9 cellular contexts compared by ENCODE assay signal in the genomic region with DNA sequence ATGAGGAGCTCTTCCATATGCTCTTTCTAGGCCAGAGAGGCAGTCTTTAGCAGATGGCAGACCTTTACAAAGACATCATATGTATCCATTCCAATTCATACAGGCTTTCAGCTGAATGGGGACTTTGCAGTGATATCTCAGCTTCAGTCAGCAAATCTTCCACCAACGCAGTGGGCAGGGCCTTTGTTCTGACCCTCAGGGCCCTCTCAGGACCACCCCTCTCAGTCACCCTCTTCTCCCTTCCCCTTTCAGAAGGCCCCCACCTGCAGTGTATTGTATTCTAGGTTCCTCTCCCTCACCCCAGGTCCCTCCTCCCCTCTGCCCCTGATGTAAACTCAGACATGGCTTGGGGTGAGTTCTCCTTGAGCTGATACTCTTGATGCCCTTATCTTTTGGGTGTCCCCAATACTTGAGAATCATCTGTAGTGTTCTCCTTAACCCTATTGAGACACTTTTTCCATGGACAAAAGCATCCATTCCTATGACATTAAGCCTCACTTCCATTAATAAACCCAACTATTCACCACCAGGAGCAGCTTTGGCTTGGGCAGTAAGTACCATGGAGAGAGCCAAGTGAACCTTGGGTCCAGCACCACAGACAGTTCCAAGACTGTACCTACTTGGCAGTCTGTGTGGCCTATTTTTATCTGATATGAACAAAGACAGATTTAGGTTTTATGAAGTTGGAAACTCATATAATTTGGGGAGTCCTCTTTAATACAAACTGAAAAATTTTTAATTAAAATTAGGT.
DNase-seq lines count a peak whose midpoint lies in the region; ATAC-seq, FAIRE-seq and TF ChIP-seq lines count a peak whose summit lies in the region.
"Had no signal": no experiment of that assay in that cellular context is flagged by ENCODE, and none has a peak within 500 bp of the region (broad histone marks: within the 10 kb centered on the region; RNA-seq: fewer than 3 reads in every experiment).

No MANE protein-coding gene starts in this region.

- no peak for FAIRE-seq in HepG2 (lab: Jason Lieb, UNC)

- TF ChIP-seq RAD21 in HepG2 (CRISPR knock-in tag; IDR thresholded peaks at IDR 0.05), result no peak

- no peaks in the 10 kb centered on the region for H3K9me3 ChIP-seq in MM.1S (replicated peaks; ENCODE audit: insufficient read depth, low read length)
- H3K9me3 ChIP-seq in HepG2 (ENCODE audit: low read length), result no peaks in the 10 kb centered on the region

- no peaks in the 10 kb centered on the region for H3K4me1 ChIP-seq in MM.1S (ENCODE audit: low read length)
- H3K4me1 ChIP-seq in HepG2 (ENCODE audit: insufficient read depth, low read length), result no peaks in the 10 kb centered on the region

- no peak overlapping the region for H3K4me2 ChIP-seq in MM.1S (ENCODE audit: low read depth, low read length)
- H3K4me2 ChIP-seq in HepG2 (ENCODE audit: low read depth, low read length), result no peak overlapping the region

- BruUV-seq in Calu3 (replicated peaks; lab: Mats Ljungman, UMichigan) (no TSS peak), HepG2 (replicated peaks; lab: Mats Ljungman, UMichigan) (no TSS peak)

- intact Hi-C loops in Calu3 (cut with micrococcal nuclease; ENCODE audit: unreplicated experiment), result no loop called here
- intact Hi-C loops in HepG2 (cut with micrococcal nuclease; ENCODE audit: unreplicated experiment), result no loop called here

- no peaks in the 10 kb centered on the region for H3K4me1 Mint-ChIP-seq in Calu3 (ENCODE audit: low read depth, unreplicated experiment)
- H3K4me1 Mint-ChIP-seq: nephron had no signal

- no peaks in the 10 kb centered on the region for H3F3A ChIP-seq in MM.1S (ENCODE audit: insufficient read depth, low read length)

- CTCF ChIA-PET in Calu3 (lab: Charles Lee) (interaction anchor here (0.6 to 1.5 kb wide), 4 partner anchors 8 to 131 kb away, joined by 3 to 4 read pairs (median 3); no protein-coding TSS in a partner anchor), HepG2 (lab: Yijun Ruan, JAX; ENCODE audit: low intra/inter-chr PET ratio, low total read pairs) (no interaction called here)

- in situ Hi-C loops in HepG2 (cut with HindIII; ENCODE audit: extremely low pct_ligation_motif_present, low pct_unique_long_range_greater_than_20kb), result no loop called here

- no peak for TF ChIP-seq POLR2A in HepG2 (IDR thresholded peaks at IDR 0.05; ENCODE audit: insufficient read depth in 1 of 2, low read depth in 2 of 2, low read length in 2 of 2)

- H3K9me3 Mint-ChIP-seq in Calu3 (ENCODE audit: low read depth, unreplicated experiment), result no peaks in the 10 kb centered on the region
- H3K9me3 Mint-ChIP-seq: nephron had no signal

- H3K36me3 ChIP-seq in MM.1S (replicated peaks; ENCODE audit: insufficient read depth, low read length), result no peaks in the 10 kb centered on the region
- no peaks in the 10 kb centered on the region for H3K36me3 ChIP-seq in HepG2 (replicated peaks in 1 of 2; ENCODE audit: control insufficient read depth in 1 of 2, insufficient read depth in 2 of 2, low read length in 2 of 2)

- H3K36me3 Mint-ChIP-seq in Calu3 (ENCODE audit: insufficient read depth, unreplicated experiment), result no peaks in the 10 kb centered on the region

- H3K27ac ChIP-seq in MM.1S (ENCODE audit: low read length) (no peak overlapping the region), HepG2 (ENCODE audit: extremely low read length, insufficient read depth, low read length) (no peak overlapping the region)

- DNase-seq in Calu3 (peak; percentile 58), MM.1S (peak; percentile 50), cerebellar cortex (ENCODE audit: low spot score) (peak; percentile 93), HepG2 (ENCODE audit: low spot score) (no peak), NOMO-1 (lab: John Stamatoyannopoulos, UW; ENCODE audit: unreplicated experiment in 2 of 2) (no peak), nucleus accumbens (lab: John Stamatoyannopoulos, UW) (no peak)
- no peak for DNase-seq in stimulated activated naive CD4-positive, alpha-beta T cell treated with Interleukin-2 at 50 U/mL for 16 hours (lab: John Stamatoyannopoulos, UW)

- H3K9ac ChIP-seq in MM.1S (ENCODE audit: low read length) (no peak overlapping the region), HepG2 (ENCODE audit: insufficient read depth, low read depth, low read length) (no peak overlapping the region)

- no peaks in the 10 kb centered on the region for H3K9me2 ChIP-seq in MM.1S (replicated peaks; ENCODE audit: insufficient read depth, low read length)

- 0% methylated on average over 1 of the region's 1 CpG for WGBS in HepG2 (ENCODE audit: low lambda C conversion rate)

- TF ChIP-seq CTCF in Calu3 (IDR thresholded peaks at IDR 0.05; ENCODE audit: unreplicated experiment), result no peak
- TF ChIP-seq CTCF in MM.1S (IDR thresholded peaks at IDR 0.05; ENCODE audit: low read length), result no peak
- TF ChIP-seq CTCF in HepG2 (CRISPR knock-in tag; IDR thresholded peaks at IDR 0.05), result no peak

- TF ChIP-seq EP300 in HepG2 (IDR thresholded peaks at IDR 0.05; ENCODE audit: low read depth in 2 of 2, low read length in 2 of 2) (no peak), HepG2 (CRISPR knock-in tag; IDR thresholded peaks at IDR 0.05; ENCODE audit: borderline replicate concordance) (no peak)

- ATAC-seq in HepG2 (no peak), GM21723 (IDR thresholded peaks at IDR 0.05; ENCODE audit: unreplicated experiment) (no peak)

- no peak overlapping the region for H3K27ac Mint-ChIP-seq in Calu3 (ENCODE audit: unreplicated experiment)
- H3K27ac Mint-ChIP-seq: nephron had no signal

- H3K27me3 Mint-ChIP-seq in Calu3 (ENCODE audit: unreplicated experiment), result peaks cover 13% of the 10 kb centered on the region

- H4K20me1 ChIP-seq in MM.1S (ENCODE audit: insufficient read depth, low read length) (no peaks in the 10 kb centered on the region), HepG2 (ENCODE audit: insufficient read depth, low read length) (no peaks in the 10 kb centered on the region)

- H2AFZ ChIP-seq in MM.1S (ENCODE audit: low read length), result no peak overlapping the region
- H2AFZ ChIP-seq in HepG2 (ENCODE audit: low read length), result no peak overlapping the region

- H3K4me3 Mint-ChIP-seq in Calu3 (ENCODE audit: low read depth, unreplicated experiment), result no peak overlapping the region
- H3K4me3 Mint-ChIP-seq: nephron had no signal

- H3K4me3 ChIP-seq in MM.1S (ENCODE audit: low read length) (no peak overlapping the region), HepG2 (replicated peaks in 1 of 3; ENCODE audit: insufficient read depth in 1 of 3, low read depth in 2 of 3, low read length in 3 of 3) (no peak overlapping the region)

- H3K27me3 ChIP-seq in MM.1S (replicated peaks; ENCODE audit: insufficient read depth, low read length) (no peaks in the 10 kb centered on the region), HepG2 (ENCODE audit: control insufficient read depth in 1 of 2, insufficient read depth in 2 of 2, low read length in 2 of 2) (0 out of 5 replicates have a peak, but pooled peaks cover 0 to 3% of the 10 kb centered on the region in 2 experiments)

- H3K79me2 ChIP-seq in MM.1S (ENCODE audit: low read length), result no peaks in the 10 kb centered on the region
- H3K79me2 ChIP-seq in HepG2 (ENCODE audit: insufficient read depth, low read length), result no peaks in the 10 kb centered on the region

- POLR2A ChIA-PET in HepG2 (lab: Yijun Ruan, JAX), result no interaction called here

TF ChIP-seq in HepG2, 621 proteins besides CTCF, POLR2A, EP300 and RAD21 (continues in another document):
- no peak for TF ChIP-seq NR1H2 (CRISPR knock-in tag; IDR thresholded peaks at IDR 0.05; ENCODE audit: borderline replicate concordance, low read depth)
- peak; percentile 69; the same call in 1 of the 2 replicates for TF ChIP-seq MED13 (CRISPR knock-in tag; IDR thresholded peaks at IDR 0.05)
- TF ChIP-seq ZNF619 (CRISPR knock-in tag; IDR thresholded peaks at IDR 0.05), result no peak
- no peak for TF ChIP-seq HCFC1 (IDR thresholded peaks at IDR 0.05; ENCODE audit: low read depth, low read length)
- no peak for TF ChIP-seq ZSCAN29 (CRISPR knock-in tag; conservative IDR thresholded peaks at IDR 0.05)
- TF ChIP-seq, protein P1, sequence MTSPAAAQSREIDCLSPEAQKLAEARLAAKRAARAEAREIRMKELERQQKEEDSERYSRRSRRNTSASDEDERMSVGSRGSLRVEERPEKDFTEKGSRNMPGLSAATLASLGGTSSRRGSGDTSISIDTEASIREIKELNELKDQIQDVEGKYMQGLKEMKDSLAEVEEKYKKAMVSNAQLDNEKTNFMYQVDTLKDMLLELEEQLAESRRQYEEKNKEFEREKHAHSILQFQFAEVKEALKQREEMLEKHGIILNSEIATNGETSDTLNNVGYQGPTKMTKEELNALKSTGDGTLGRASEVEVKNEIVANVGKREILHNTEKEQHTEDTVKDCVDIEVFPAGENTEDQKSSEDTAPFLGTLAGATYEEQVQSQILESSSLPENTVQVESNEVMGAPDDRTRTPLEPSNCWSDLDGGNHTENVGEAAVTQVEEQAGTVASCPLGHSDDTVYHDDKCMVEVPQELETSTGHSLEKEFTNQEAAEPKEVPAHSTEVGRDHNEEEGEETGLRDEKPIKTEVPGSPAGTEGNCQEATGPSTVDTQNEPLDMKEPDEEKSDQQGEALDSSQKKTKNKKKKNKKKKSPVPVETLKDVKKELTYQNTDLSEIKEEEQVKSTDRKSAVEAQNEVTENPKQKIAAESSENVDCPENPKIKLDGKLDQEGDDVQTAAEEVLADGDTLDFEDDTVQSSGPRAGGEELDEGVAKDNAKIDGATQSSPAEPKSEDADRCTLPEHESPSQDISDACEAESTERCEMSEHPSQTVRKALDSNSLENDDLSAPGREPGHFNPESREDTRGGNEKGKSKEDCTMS (CRISPR knock-in tag; conservative IDR thresholded peaks at IDR 0.05), result peak; percentile 92; the same call in 1 of the 2 replicates
- peak; percentile 40; the same call in 1 of the 2 replicates for TF ChIP-seq RFX3 (CRISPR knock-in tag; IDR thresholded peaks at IDR 0.05)
- no peak for TF ChIP-seq CREM (IDR thresholded peaks at IDR 0.05)
- TF ChIP-seq CREM (CRISPR knock-in tag; IDR thresholded peaks at IDR 0.05), result no peak
- TF ChIP-seq, protein P2, sequence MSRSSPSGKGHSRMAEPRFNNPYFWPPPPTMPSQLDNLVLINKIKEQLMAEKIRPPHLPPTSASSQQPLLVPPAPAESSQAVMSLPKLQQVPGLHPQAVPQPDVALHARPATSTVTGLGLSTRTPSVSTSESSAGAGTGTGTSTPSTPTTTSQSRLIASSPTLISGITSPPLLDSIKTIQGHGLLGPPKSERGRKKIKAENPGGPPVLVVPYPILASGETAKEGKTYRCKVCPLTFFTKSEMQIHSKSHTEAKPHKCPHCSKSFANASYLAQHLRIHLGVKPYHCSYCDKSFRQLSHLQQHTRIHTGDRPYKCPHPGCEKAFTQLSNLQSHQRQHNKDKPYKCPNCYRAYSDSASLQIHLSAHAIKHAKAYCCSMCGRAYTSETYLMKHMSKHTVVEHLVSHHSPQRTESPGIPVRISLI (CRISPR knock-in tag; IDR thresholded peaks at IDR 0.05; ENCODE audit: borderline replicate concordance), result no peak
- TF ChIP-seq HOXA3 (CRISPR knock-in tag; IDR thresholded peaks at IDR 0.05), result 0 out of 2 replicates have a peak, but pooled peaks have one; percentile 16
- TF ChIP-seq KMT2B (CRISPR knock-in tag; IDR thresholded peaks at IDR 0.05), result peak; percentile 53; the same call in 1 of the 2 replicates

Comparison
In these comparisons a context has a peak if more than half of its experiments do, and no peak if none do; other contexts are left out.
1. DNase-seq: peak in Calu3 (single experiment), MM.1S (single experiment) and cerebellar cortex (single experiment); none in HepG2 (single experiment), NOMO-1 (0 of 2), nucleus accumbens (0 of 56) and stimulated activated naive CD4-positive, alpha-beta T cell treated with Interleukin-2 at 50 U/mL for 16 hours (single experiment).